ENCODE assay signal across 29 cellular contexts in genomic region chr11:67102664-67103063, GRCh38. TPM values are rescaled to one million over a fixed set of nuclear protein-coding genes. Genes with fewer than 3 reads are reported as not detected.
DNase-seq lines count a peak whose midpoint lies in the region; ATAC-seq, FAIRE-seq and TF ChIP-seq lines count a peak whose summit lies in the region.
"Had no signal": no experiment of that assay in that cellular context is flagged by ENCODE, and none has a peak within 500 bp of the region (broad histone marks: within the 10 kb centered on the region; RNA-seq: fewer than 3 reads in every experiment).

No MANE protein-coding gene starts in this region.

- peaks cover 21% of the 10 kb centered on the region for H3K4me1 Mint-ChIP-seq in central memory CD8-positive, alpha-beta T cell

- H3K27me3 ChIP-seq in HepG2 (ENCODE audit: control insufficient read depth in 1 of 2, insufficient read depth in 2 of 2, low read length in 2 of 2) (peaks cover 0 to 7% of the 10 kb centered on the region in 2 experiments; a peak in 4 of 5 replicates), right lobe of liver (no peaks in the 10 kb centered on the region)
- H3K27me3 ChIP-seq: BLaER1 treated with 17β-estradiol and CSF1 and Interleukin-3, amounts not matched to agents 10 nM and 100 nM had no signal

- no peak overlapping the region for H3K4me2 ChIP-seq in HepG2 (ENCODE audit: low read depth, low read length)

- no peaks in the 10 kb centered on the region for H3K27me3 Mint-ChIP-seq in central memory CD8-positive, alpha-beta T cell
- H3K27me3 Mint-ChIP-seq: CD8-positive, alpha-beta memory T cell; IgD-negative memory B cell had no signal

- H3K9me3 ChIP-seq in HepG2 (ENCODE audit: low read length), result no peaks in the 10 kb centered on the region
- no peaks in the 10 kb centered on the region for H3K9me3 ChIP-seq in right lobe of liver
- no peaks in the 10 kb centered on the region for H3K9me3 ChIP-seq in HEK293 (ENCODE audit: control insufficient read depth, insufficient read depth, low read depth, low read length)
- H3K9me3 ChIP-seq: BLaER1 treated with 17β-estradiol and CSF1 and Interleukin-3, amounts not matched to agents 10 nM and 100 nM had no signal

- H2AFZ ChIP-seq in HepG2 (ENCODE audit: low read length), result no peak overlapping the region
- H2AFZ ChIP-seq: GM23248 had no signal

- H3K27ac ChIP-seq in HepG2 (ENCODE audit: extremely low read length, insufficient read depth, low read length) (no peak overlapping the region), right lobe of liver (no peak overlapping the region), HEK293 (ENCODE audit: extremely low read depth, low read depth, low read length) (no peak overlapping the region)
- H3K27ac ChIP-seq: BLaER1 treated with 17β-estradiol and CSF1 and Interleukin-3, amounts not matched to agents 10 nM and 100 nM; GM23248 had no signal

- WGBS in HepG2 (ENCODE audit: low lambda C conversion rate), result 73% methylated on average over 8 of the region's 8 CpGs
- 97% methylated on average over 6 of the region's 8 CpGs for WGBS in right lobe of liver (ENCODE audit: insufficient coverage, low coverage, low lambda C conversion rate, missing lambda C conversion rate)

- no peak for FAIRE-seq in HepG2 (lab: Jason Lieb, UNC)
- FAIRE-seq: GM12892, HTR-8/SVneo had no signal

- TF ChIP-seq RAD21 in HepG2 (CRISPR knock-in tag; IDR thresholded peaks at IDR 0.05), result no peak

- H4K20me1 ChIP-seq in HepG2 (ENCODE audit: insufficient read depth, low read length), result no peaks in the 10 kb centered on the region
- H4K20me1 ChIP-seq: BLaER1 treated with 17β-estradiol and CSF1 and Interleukin-3, amounts not matched to agents 10 nM and 100 nM had no signal

- TF ChIP-seq POLR2A in HepG2 (IDR thresholded peaks at IDR 0.05; ENCODE audit: insufficient read depth in 1 of 2, low read depth in 2 of 2, low read length in 2 of 2), result no peak
- no peak for TF ChIP-seq POLR2A in right lobe of liver (IDR thresholded peaks at IDR 0.05)

- H3K4me1 ChIP-seq in HepG2 (ENCODE audit: insufficient read depth, low read length) (peaks cover 18% of the 10 kb centered on the region), right lobe of liver (no peaks in the 10 kb centered on the region), HEK293 (ENCODE audit: control insufficient read depth, insufficient read depth, low read length) (no peaks in the 10 kb centered on the region)

- intact Hi-C loops in HepG2 (cut with micrococcal nuclease; ENCODE audit: unreplicated experiment) (no loop called here), right lobe of liver (cut with DNase I) (no loop called here)

- peaks cover 1% of the 10 kb centered on the region for H3K36me3 Mint-ChIP-seq in central memory CD8-positive, alpha-beta T cell (ENCODE audit: insufficient read depth)
- H3K36me3 Mint-ChIP-seq: CD8-positive, alpha-beta memory T cell; IgD-negative memory B cell had no signal

- no peak overlapping the region for H3K9ac ChIP-seq in HepG2 (ENCODE audit: insufficient read depth, low read depth, low read length)
- H3K9ac ChIP-seq: BLaER1 treated with 17β-estradiol and CSF1 and Interleukin-3, amounts not matched to agents 10 nM and 100 nM; GM23248 had no signal

- peak overlapping the region; percentile 25 for H3K27ac Mint-ChIP-seq in central memory CD8-positive, alpha-beta T cell (ENCODE audit: low read depth)
- H3K27ac Mint-ChIP-seq: IgD-negative memory B cell had no signal

- H3K9me3 Mint-ChIP-seq in central memory CD8-positive, alpha-beta T cell, result no peaks in the 10 kb centered on the region
- H3K9me3 Mint-ChIP-seq: CD8-positive, alpha-beta memory T cell; IgD-negative memory B cell had no signal

- no peak overlapping the region for H3K4me3 Mint-ChIP-seq in central memory CD8-positive, alpha-beta T cell
- H3K4me3 Mint-ChIP-seq: CD8-positive, alpha-beta memory T cell; IgD-negative memory B cell had no signal

- BruUV-seq in HepG2 (replicated peaks; lab: Mats Ljungman, UMichigan), result no TSS peak

- CTCF ChIA-PET in HepG2 (lab: Yijun Ruan, JAX; ENCODE audit: low intra/inter-chr PET ratio, low total read pairs) (no interaction called here), HEK293 (lab: Yijun Ruan, JAX) (no interaction called here)

- in situ Hi-C loops in HepG2 (cut with HindIII; ENCODE audit: extremely low pct_ligation_motif_present, low pct_unique_long_range_greater_than_20kb), result no loop called here

- POLR2A ChIA-PET in HepG2 (lab: Yijun Ruan, JAX), result no interaction called here
- POLR2A ChIA-PET in HEK293 (lab: Yijun Ruan, JAX), result interaction anchor here (0.6 kb wide), 1 partner anchor 23 kb away, joined by 4 read pairs; no protein-coding TSS in a partner anchor

- no peaks in the 10 kb centered on the region for H3K79me2 ChIP-seq in HepG2 (ENCODE audit: insufficient read depth, low read length)

- no peak for TF ChIP-seq CTCF in HepG2 (CRISPR knock-in tag; IDR thresholded peaks at IDR 0.05)
- TF ChIP-seq CTCF in right lobe of liver (IDR thresholded peaks at IDR 0.05), result no peak
- TF ChIP-seq CTCF in HEK293 (tag by site-specific recombination; IDR thresholded peaks at IDR 0.05), result no peak

- H3K4me3 ChIP-seq in HepG2 (replicated peaks in 1 of 3; ENCODE audit: insufficient read depth in 1 of 3, low read depth in 2 of 3, low read length in 3 of 3) (no peak overlapping the region), right lobe of liver (no peak overlapping the region), HEK293 (ENCODE audit: low read depth, low read length) (no peak overlapping the region)
- H3K4me3 ChIP-seq: BLaER1 treated with 17β-estradiol and CSF1 and Interleukin-3, amounts not matched to agents 10 nM and 100 nM; GM23248 had no signal

- TF ChIP-seq EP300 in HepG2 (IDR thresholded peaks at IDR 0.05; ENCODE audit: low read depth in 2 of 2, low read length in 2 of 2), result no peak
- TF ChIP-seq EP300 in HepG2 (CRISPR knock-in tag; IDR thresholded peaks at IDR 0.05; ENCODE audit: borderline replicate concordance), result no peak

- H3K36me3 ChIP-seq in HepG2 (replicated peaks in 1 of 2; ENCODE audit: control insufficient read depth in 1 of 2, insufficient read depth in 2 of 2, low read length in 2 of 2) (no peaks in the 10 kb centered on the region), right lobe of liver (no peaks in the 10 kb centered on the region), HEK293 (ENCODE audit: control insufficient read depth in 2 of 2, insufficient read depth in 1 of 2, low read length in 2 of 2) (no peaks in the 10 kb centered on the region)
- H3K36me3 ChIP-seq: BLaER1 treated with 17β-estradiol and CSF1 and Interleukin-3, amounts not matched to agents 10 nM and 100 nM had no signal

- no peak for ATAC-seq in HepG2
- no peak for ATAC-seq in right lobe of liver
- no peak for ATAC-seq in central memory CD8-positive, alpha-beta T cell (replicated peaks; ENCODE audit: extremely low read depth, poor library complexity, severe bottlenecking)
- ATAC-seq: Panc1 had no signal

- no peak for DNase-seq in HepG2 (ENCODE audit: low spot score)
- DNase-seq in right lobe of liver, result no peak
- no peak for DNase-seq in central memory CD8-positive, alpha-beta T cell (ENCODE audit: low spot score in 2 of 2)
- DNase-seq in nucleus accumbens (lab: John Stamatoyannopoulos, UW), result no peak
- DNase-seq in A172 (ENCODE audit: low spot score), result no peak
- no peak for DNase-seq in inferior parietal cortex (ENCODE audit: extremely low spot score)
- DNase-seq: ACHN; Calu3; CD8-positive, alpha-beta memory T cell; DMS153; GM23248; HCEC 1CT; Karpas-422; MV-4-11; NCI-H1694; NCI-H2081; NCI-H2171; NCI-H345; NCI-H524; NCI-H774; NK-92 treated with Interleukin-12 subunit alpha and Interleukin-12 subunit beta, amount 100 ng/mL, for 24 hours; SIG-M5 had no signal

RNA-seq across cellular contexts. Expression of gene KDM2A, which starts 16.4 kb away (rescaled TPM):
- total RNA-seq in HepG2 (2016; rRNA removed; fragmentation: Illumina TruSeq; extraction: Trizol) (21.0 and 31.4 TPM in 2 replicates), right lobe of liver (10 to 100 TPM; 23.8 to 37.1 (median 33.4) TPM)
- total RNA-seq in HepG2 (2016; cell fraction: cytosol; rRNA removed; fragmentation: Illumina TruSeq; extraction: Trizol; ENCODE audit: low read depth), result 7.4 and 8.4 TPM in 2 replicates
- 17.7 and 29.6 TPM in 2 replicates for total RNA-seq in HepG2 (2016; cell fraction: insoluble cytoplasmic fraction; rRNA removed; fragmentation: Illumina TruSeq; extraction: Trizol)
- total RNA-seq in HepG2 (2016; cell fraction: membrane; rRNA removed; fragmentation: Illumina TruSeq; extraction: Trizol), result 9.0 and 10.2 TPM in 2 replicates
- total RNA-seq in HepG2 (2016; cell fraction: nucleus; rRNA removed; fragmentation: Illumina TruSeq; extraction: Trizol), result 45.9 and 47.8 TPM in 2 replicates
- 31.3 and 37.3 TPM in 2 replicates for polyA plus RNA-seq in HepG2 (2011; rRNA removed)
- 18.3 and 18.5 TPM in 2 replicates for polyA plus RNA-seq in HepG2 (2011; cell fraction: cytosol; rRNA removed)
- polyA plus RNA-seq in HepG2 (2011; cell fraction: nucleus; rRNA removed), result 81.7 and 92.6 TPM in 2 replicates
- polyA plus RNA-seq in HepG2 (2012), result 21.6 and 22.9 TPM in 2 replicates
- 1.5 and 1.9 TPM in 2 replicates for polyA plus RNA-seq in HepG2 (2016; cell fraction: cytosol; fragmentation: Illumina TruSeq; extraction: Trizol; ENCODE audit: low read depth)
- polyA plus RNA-seq in HepG2 (2016; cell fraction: insoluble cytoplasmic fraction; fragmentation: Illumina TruSeq; extraction: Trizol; ENCODE audit: low read depth), result 14.9 and 18.8 TPM in 2 replicates
- 4.6 and 4.7 TPM in 2 replicates for polyA plus RNA-seq in HepG2 (2016; cell fraction: membrane; fragmentation: Illumina TruSeq; extraction: Trizol; ENCODE audit: low read depth)
- polyA plus RNA-seq in HepG2 (2016; cell fraction: nucleus; fragmentation: Illumina TruSeq; extraction: Trizol; ENCODE audit: insufficient read depth, low read depth), result 60.3 and 65.7 TPM in 2 replicates
- 64.9 and 123 TPM in 2 replicates for polyA minus RNA-seq in HepG2 (2011; rRNA and poly(A)+ RNA removed; ENCODE audit: low replicate concordance)
- 23.3 and 29.3 TPM in 2 replicates for polyA minus RNA-seq in HepG2 (2011; cell fraction: cytosol; rRNA and poly(A)+ RNA removed)
- 81.8 and 91.5 TPM in 2 replicates for polyA minus RNA-seq in HepG2 (2011; cell fraction: nucleus; rRNA and poly(A)+ RNA removed)
- 18.2 and 27.9 TPM in 2 replicates for total RNA-seq in A172 (2014; rRNA removed; shearing (Covaris generic))

RNA-seq across cellular contexts. Expression of gene RHOD, which starts 46.0 kb away (rescaled TPM):
- total RNA-seq in HepG2 (2016; rRNA removed; fragmentation: Illumina TruSeq; extraction: Trizol) (0.27 and 0.29 TPM in 2 replicates), right lobe of liver (100 to 1,000 TPM in 1 of 6 experiments, 10 to 100 TPM in 5; 17.8 to 106 (median 47.3) TPM)
- 0.88 and 0.91 TPM in 2 replicates for total RNA-seq in HepG2 (2016; cell fraction: cytosol; rRNA removed; fragmentation: Illumina TruSeq; extraction: Trizol; ENCODE audit: low read depth)
- 0.32 and 0.33 TPM in 2 replicates for total RNA-seq in HepG2 (2016; cell fraction: insoluble cytoplasmic fraction; rRNA removed; fragmentation: Illumina TruSeq; extraction: Trizol)
- total RNA-seq in HepG2 (2016; cell fraction: membrane; rRNA removed; fragmentation: Illumina TruSeq; extraction: Trizol), result 0.76 and 0.93 TPM in 2 replicates
- total RNA-seq in HepG2 (2016; cell fraction: nucleus; rRNA removed; fragmentation: Illumina TruSeq; extraction: Trizol), result 0.34 TPM in 1 of 2 replicates, not detected in the other
- 0.98 and 1.7 TPM in 2 replicates for polyA plus RNA-seq in HepG2 (2011; rRNA removed)
- polyA plus RNA-seq in HepG2 (2011; cell fraction: cytosol; rRNA removed), result 2.1 and 3.1 TPM in 2 replicates
- polyA plus RNA-seq in HepG2 (2011; cell fraction: nucleus; rRNA removed), result 0.66 and 1.1 TPM in 2 replicates
- 0.47 and 1.2 TPM in 2 replicates for polyA plus RNA-seq in HepG2 (2012)
- polyA plus RNA-seq in HepG2 (2016; cell fraction: cytosol; fragmentation: Illumina TruSeq; extraction: Trizol; ENCODE audit: low read depth), result 1.6 and 1.9 TPM in 2 replicates
- polyA plus RNA-seq in HepG2 (2016; cell fraction: insoluble cytoplasmic fraction; fragmentation: Illumina TruSeq; extraction: Trizol; ENCODE audit: low read depth), result 0.78 and 0.84 TPM in 2 replicates
- 1.1 and 1.4 TPM in 2 replicates for polyA plus RNA-seq in HepG2 (2016; cell fraction: membrane; fragmentation: Illumina TruSeq; extraction: Trizol; ENCODE audit: low read depth)
- 0.71 TPM in 1 of 2 replicates, not detected in the other for polyA plus RNA-seq in HepG2 (2016; cell fraction: nucleus; fragmentation: Illumina TruSeq; extraction: Trizol; ENCODE audit: insufficient read depth, low read depth)
- polyA minus RNA-seq in HepG2 (2011; rRNA and poly(A)+ RNA removed; ENCODE audit: low replicate concordance), result 2.0 and 37.6 TPM in 2 replicates
- 1.7 and 2.0 TPM in 2 replicates for polyA minus RNA-seq in HepG2 (2011; cell fraction: cytosol; rRNA and poly(A)+ RNA removed)
- polyA minus RNA-seq in HepG2 (2011; cell fraction: nucleus; rRNA and poly(A)+ RNA removed), result 0.90 TPM in 1 of 2 replicates, not detected in the other
- total RNA-seq in A172 (2014; rRNA removed; shearing (Covaris generic)), result 14.6 and 22.8 TPM in 2 replicates
- total RNA-seq: G401 had no signal
